Comparison of ENCODE assay signal across 9 cellular contexts in the genomic region with DNA sequence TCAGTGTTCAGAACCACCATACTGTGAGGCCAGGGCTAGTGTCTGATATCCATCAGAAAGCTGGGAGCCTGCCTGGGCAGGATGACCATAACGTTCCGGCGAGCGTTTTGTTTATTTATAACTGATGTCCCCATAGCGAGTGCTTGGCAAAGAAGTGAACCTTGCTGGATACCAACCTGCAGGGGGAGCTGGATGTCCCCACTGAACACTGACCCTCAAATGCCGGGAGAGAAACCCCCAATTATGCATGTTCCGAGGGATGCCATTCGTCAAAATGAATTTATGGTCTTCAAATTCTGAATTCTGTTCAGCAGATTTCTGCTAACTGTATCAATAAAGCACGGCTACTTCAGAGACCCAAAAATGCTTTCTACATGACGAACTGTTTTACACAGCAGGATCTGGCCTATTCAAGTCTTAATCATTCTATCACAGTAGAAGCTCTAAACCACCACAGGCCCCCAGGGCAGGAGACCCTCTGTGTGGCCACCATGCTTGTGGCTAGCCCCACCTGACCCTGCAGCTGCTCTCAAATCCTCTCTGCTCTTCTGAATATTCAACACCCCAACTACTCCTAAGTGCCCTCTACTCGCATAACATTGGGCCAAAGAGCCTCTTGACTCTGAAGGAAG. TPM values are rescaled to one million over a fixed set of nuclear protein-coding genes. Genes with fewer than 3 reads are reported as not detected.
DNase-seq lines count a peak whose midpoint lies in the region; ATAC-seq and TF ChIP-seq lines count a peak whose summit lies in the region.
"Had no signal": no experiment of that assay in that cellular context is flagged by ENCODE, and none has a peak within 500 bp of the region (broad histone marks: within the 10 kb centered on the region; RNA-seq: fewer than 3 reads in every experiment).

No MANE protein-coding gene starts in this region.

- ATAC-seq in mucosa of descending colon (peak; percentile 68), HG02840 (IDR thresholded peaks at IDR 0.05; ENCODE audit: low FRiP score, unreplicated experiment) (no peak), GM18517 (IDR thresholded peaks at IDR 0.05; ENCODE audit: unreplicated experiment) (no peak), GM21526 (IDR thresholded peaks at IDR 0.05; ENCODE audit: low FRiP score, unreplicated experiment) (no peak)

- H3K4me1 ChIP-seq in endodermal cell (ENCODE audit: control insufficient read depth, insufficient read depth, low read length) (no peaks in the 10 kb centered on the region), mucosa of descending colon (ENCODE audit: low read depth) (peaks cover 8% of the 10 kb centered on the region)

- H3K9me3 Mint-ChIP-seq in endodermal cell, result no peaks in the 10 kb centered on the region

- H3K9ac ChIP-seq in endodermal cell (ENCODE audit: extremely low read depth, low read length, poor library complexity, severe bottlenecking), result no peak overlapping the region

- intact Hi-C loops in mucosa of descending colon (cut with DNase I, micrococcal nuclease), result loop anchor here in 1 of 2 donors (10.0 kb wide), 1 partner anchor 136 kb away; a partner anchor contains a TSS

- DNase-seq in ELR (ENCODE audit: low read depth), result peak; percentile 87
- peak; percentile 47 for DNase-seq in NCI-H226
- peak; percentile 81 for DNase-seq in endodermal cell
- peak in 1 of 3 donors; percentile 59 for DNase-seq in mucosa of descending colon
- no peak for DNase-seq in activated CD4-positive, CD25-positive, alpha-beta regulatory T cell (lab: John Stamatoyannopoulos, UW)

- H3K4me1 Mint-ChIP-seq in endodermal cell, result peaks cover 7% of the 10 kb centered on the region

- no peak overlapping the region for H3K27ac ChIP-seq in endodermal cell (ENCODE audit: low read depth, low read length)
- H3K27ac ChIP-seq: SK-N-MC had no signal

- H3K27me3 ChIP-seq in endodermal cell (ENCODE audit: control insufficient read depth, insufficient read depth, low read length, poor library complexity, severe bottlenecking), result no peaks in the 10 kb centered on the region

- TF ChIP-seq CTCF in endodermal cell (conservative IDR thresholded peaks at IDR 0.05) (peak; percentile 82), mucosa of descending colon (IDR thresholded peaks at IDR 0.05) (no peak)

- H3K27me3 Mint-ChIP-seq in endodermal cell (ENCODE audit: insufficient read depth), result no peaks in the 10 kb centered on the region

- H3K4me3 ChIP-seq in endodermal cell (ENCODE audit: low read length) (no peak overlapping the region), mucosa of descending colon (no peak overlapping the region)
- H3K4me3 ChIP-seq: SK-N-MC had no signal

- peaks cover 30% of the 10 kb centered on the region for H3K36me3 ChIP-seq in endodermal cell (ENCODE audit: control insufficient read depth, insufficient read depth, low read length)
- no peaks in the 10 kb centered on the region for H3K36me3 ChIP-seq in mucosa of descending colon (ENCODE audit: low read depth)

- no peak overlapping the region for H3K4me3 Mint-ChIP-seq in endodermal cell

- H3K27ac Mint-ChIP-seq in endodermal cell, result peak overlapping the region; percentile 19

- H3K9me3 ChIP-seq in endodermal cell (ENCODE audit: control insufficient read depth, low read length), result no peaks in the 10 kb centered on the region
- H3K9me3 ChIP-seq in mucosa of descending colon, result no peaks in the 10 kb centered on the region

- H3K36me3 Mint-ChIP-seq in endodermal cell (ENCODE audit: low read depth), result peaks cover 27% of the 10 kb centered on the region

- WGBS in endodermal cell (ENCODE audit: insufficient coverage in 1 of 2, insufficient read length in 1 of 2), 2 experiments, result 76 to 78% methylated on average over 11 of the region's 11 CpGs

RNA-seq across cellular contexts. Expression of a gene that starts 15.2 kb away (rescaled TPM):
- total RNA-seq in endodermal cell, result 100 to 1,000 TPM; 106 to 124 TPM
- polyA plus RNA-seq in endodermal cell (2013, experiment 1 of 2), result 119 TPM
- polyA plus RNA-seq in endodermal cell (2013, experiment 2 of 2), result 101 TPM
- 10 to 100 TPM; 76.6 to 90.2 (median 87.4) TPM for total RNA-seq in mucosa of descending colon

RNA-seq across cellular contexts. Expression of a gene that starts 23.8 kb away (rescaled TPM):
- not detected for total RNA-seq in endodermal cell
- polyA plus RNA-seq in endodermal cell (2013, experiment 1 of 2), result not detected
- not detected for polyA plus RNA-seq in endodermal cell (2013, experiment 2 of 2)
- total RNA-seq in mucosa of descending colon, result not detected

RNA-seq across cellular contexts. Expression of a gene that starts 23.8 kb away (rescaled TPM):
- 10 to 100 TPM; 12.7 to 14.4 TPM for total RNA-seq in endodermal cell
- 16.0 TPM for polyA plus RNA-seq in endodermal cell (2013, experiment 1 of 2)
- 15.5 TPM for polyA plus RNA-seq in endodermal cell (2013, experiment 2 of 2)
- 100 to 1,000 TPM in 1 of 3 donors, 10 to 100 TPM in 2; 56.8 to 114 (median 60.0) TPM for total RNA-seq in mucosa of descending colon

RNA-seq across cellular contexts. Expression of a gene that starts 58.4 kb away (rescaled TPM):
- 100 to 1,000 TPM; 152 to 164 TPM for total RNA-seq in endodermal cell
- polyA plus RNA-seq in endodermal cell (2013, experiment 1 of 2), result 142 TPM
- 132 TPM for polyA plus RNA-seq in endodermal cell (2013, experiment 2 of 2)
- total RNA-seq in mucosa of descending colon, result 100 to 1,000 TPM in 1 of 3 donors, 10 to 100 TPM in 2; 96.0 to 126 (median 96.8) TPM

Comparison
In these comparisons a context has a peak if more than half of its experiments do, and no peak if none do; other contexts are left out.
1. DNase-seq: peak in ELR (single experiment), NCI-H226 (single experiment) and endodermal cell (single experiment); none in activated CD4-positive, CD25-positive, alpha-beta regulatory T cell (0 of 4).